ENCODE assay signal across 1 cellular context in the genomic region with DNA sequence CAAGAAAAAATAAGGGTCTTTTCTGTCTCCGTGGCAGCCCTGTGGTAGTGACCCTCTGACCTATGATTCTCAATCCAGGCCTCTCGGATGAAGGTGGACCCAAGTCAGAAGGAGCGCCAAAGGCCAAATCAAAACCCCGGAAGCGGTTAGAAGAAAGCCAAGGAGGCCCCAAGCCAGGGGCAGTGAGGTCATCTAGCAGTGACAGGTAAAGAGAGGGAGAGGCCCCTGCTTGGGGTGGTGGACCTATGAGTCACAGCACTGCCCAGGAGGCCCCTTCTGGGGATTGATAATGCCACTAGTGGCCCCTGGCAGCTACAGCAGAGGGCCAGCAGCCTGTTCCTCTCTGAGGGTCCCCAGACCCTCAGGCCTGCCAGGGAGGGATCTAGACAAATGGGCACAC.
TF ChIP-seq lines count a peak whose summit lies in the region.

No MANE protein-coding gene starts in this region.

TF ChIP-seq in HepG2, 621 proteins besides CTCF, POLR2A, EP300 and RAD21 (continued from another document and continues in another):
- peak; percentile 82 for TF ChIP-seq THRA (CRISPR knock-in tag; IDR thresholded peaks at IDR 0.05; ENCODE audit: borderline replicate concordance)
- TF ChIP-seq, protein P1, sequence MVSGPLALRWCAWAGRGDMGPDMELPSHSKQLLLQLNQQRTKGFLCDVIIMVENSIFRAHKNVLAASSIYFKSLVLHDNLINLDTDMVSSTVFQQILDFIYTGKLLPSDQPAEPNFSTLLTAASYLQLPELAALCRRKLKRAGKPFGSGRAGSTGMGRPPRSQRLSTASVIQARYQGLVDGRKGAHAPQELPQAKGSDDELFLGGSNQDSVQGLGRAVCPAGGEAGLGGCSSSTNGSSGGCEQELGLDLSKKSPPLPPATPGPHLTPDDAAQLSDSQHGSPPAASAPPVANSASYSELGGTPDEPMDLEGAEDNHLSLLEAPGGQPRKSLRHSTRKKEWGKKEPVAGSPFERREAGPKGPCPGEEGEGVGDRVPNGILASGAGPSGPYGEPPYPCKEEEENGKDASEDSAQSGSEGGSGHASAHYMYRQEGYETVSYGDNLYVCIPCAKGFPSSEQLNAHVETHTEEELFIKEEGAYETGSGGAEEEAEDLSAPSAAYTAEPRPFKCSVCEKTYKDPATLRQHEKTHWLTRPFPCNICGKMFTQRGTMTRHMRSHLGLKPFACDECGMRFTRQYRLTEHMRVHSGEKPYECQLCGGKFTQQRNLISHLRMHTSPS (CRISPR knock-in tag; IDR thresholded peaks at IDR 0.05; ENCODE audit: low read depth), result peak; percentile 83; the same call in 1 of the 2 replicates
- TF ChIP-seq, protein P2, sequence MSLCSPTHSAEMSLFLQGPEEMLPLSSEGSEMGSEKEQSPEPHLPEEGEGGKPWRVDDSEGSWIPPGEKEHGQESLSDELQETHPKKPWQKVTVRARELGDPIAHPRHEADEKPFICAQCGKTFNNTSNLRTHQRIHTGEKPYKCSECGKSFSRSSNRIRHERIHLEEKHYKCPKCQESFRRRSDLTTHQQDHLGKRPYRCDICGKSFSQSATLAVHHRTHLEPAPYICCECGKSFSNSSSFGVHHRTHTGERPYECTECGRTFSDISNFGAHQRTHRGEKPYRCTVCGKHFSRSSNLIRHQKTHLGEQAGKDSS (CRISPR knock-in tag; IDR thresholded peaks at IDR 0.05; ENCODE audit: borderline replicate concordance, low read depth), result no peak
- no peak for TF ChIP-seq ZNF20 (CRISPR knock-in tag; IDR thresholded peaks at IDR 0.05)
- TF ChIP-seq MXI1 (IDR thresholded peaks at IDR 0.05; ENCODE audit: borderline replicate concordance, low read depth, low read length), result peak; percentile 24; the same call in 1 of the 3 replicates
- peak; percentile 36; the same call in 1 of the 2 replicates for TF ChIP-seq ZBTB33 (CRISPR knock-in tag; IDR thresholded peaks at IDR 0.05)
- peak; percentile 84; the same call in 1 of the 2 replicates for TF ChIP-seq SSRP1 (CRISPR knock-in tag; IDR thresholded peaks at IDR 0.05)
- TF ChIP-seq, protein P3, sequence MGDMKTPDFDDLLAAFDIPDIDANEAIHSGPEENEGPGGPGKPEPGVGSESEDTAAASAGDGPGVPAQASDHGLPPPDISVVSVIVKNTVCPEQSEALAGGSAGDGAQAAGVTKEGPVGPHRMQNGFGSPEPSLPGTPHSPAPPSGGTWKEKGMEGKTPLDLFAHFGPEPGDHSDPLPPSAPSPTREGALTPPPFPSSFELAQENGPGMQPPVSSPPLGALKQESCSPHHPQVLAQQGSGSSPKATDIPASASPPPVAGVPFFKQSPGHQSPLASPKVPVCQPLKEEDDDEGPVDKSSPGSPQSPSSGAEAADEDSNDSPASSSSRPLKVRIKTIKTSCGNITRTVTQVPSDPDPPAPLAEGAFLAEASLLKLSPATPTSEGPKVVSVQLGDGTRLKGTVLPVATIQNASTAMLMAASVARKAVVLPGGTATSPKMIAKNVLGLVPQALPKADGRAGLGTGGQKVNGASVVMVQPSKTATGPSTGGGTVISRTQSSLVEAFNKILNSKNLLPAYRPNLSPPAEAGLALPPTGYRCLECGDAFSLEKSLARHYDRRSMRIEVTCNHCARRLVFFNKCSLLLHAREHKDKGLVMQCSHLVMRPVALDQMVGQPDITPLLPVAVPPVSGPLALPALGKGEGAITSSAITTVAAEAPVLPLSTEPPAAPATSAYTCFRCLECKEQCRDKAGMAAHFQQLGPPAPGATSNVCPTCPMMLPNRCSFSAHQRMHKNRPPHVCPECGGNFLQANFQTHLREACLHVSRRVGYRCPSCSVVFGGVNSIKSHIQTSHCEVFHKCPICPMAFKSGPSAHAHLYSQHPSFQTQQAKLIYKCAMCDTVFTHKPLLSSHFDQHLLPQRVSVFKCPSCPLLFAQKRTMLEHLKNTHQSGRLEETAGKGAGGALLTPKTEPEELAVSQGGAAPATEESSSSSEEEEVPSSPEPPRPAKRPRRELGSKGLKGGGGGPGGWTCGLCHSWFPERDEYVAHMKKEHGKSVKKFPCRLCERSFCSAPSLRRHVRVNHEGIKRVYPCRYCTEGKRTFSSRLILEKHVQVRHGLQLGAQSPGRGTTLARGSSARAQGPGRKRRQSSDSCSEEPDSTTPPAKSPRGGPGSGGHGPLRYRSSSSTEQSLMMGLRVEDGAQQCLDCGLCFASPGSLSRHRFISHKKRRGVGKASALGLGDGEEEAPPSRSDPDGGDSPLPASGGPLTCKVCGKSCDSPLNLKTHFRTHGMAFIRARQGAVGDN (CRISPR knock-in tag; IDR thresholded peaks at IDR 0.05), result peak; percentile 76
- TF ChIP-seq, protein P4, sequence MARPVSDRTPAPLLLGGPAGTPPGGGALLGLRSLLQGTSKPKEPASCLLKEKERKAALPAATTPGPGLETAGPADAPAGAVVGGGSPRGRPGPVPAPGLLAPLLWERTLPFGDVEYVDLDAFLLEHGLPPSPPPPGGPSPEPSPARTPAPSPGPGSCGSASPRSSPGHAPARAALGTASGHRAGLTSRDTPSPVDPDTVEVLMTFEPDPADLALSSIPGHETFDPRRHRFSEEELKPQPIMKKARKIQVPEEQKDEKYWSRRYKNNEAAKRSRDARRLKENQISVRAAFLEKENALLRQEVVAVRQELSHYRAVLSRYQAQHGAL (CRISPR knock-in tag; IDR thresholded peaks at IDR 0.05; ENCODE audit: not compliant biosample characterization), result no peak
- TF ChIP-seq HMG20A (CRISPR knock-in tag; IDR thresholded peaks at IDR 0.05; ENCODE audit: borderline replicate concordance), result peak; percentile 97
- TF ChIP-seq GTF2F1 (IDR thresholded peaks at IDR 0.05; ENCODE audit: low read length), result no peak
- TF ChIP-seq HMG20B (CRISPR knock-in tag; conservative IDR thresholded peaks at IDR 0.05), result peak; percentile 94
- TF ChIP-seq JUNB (CRISPR knock-in tag; IDR thresholded peaks at IDR 0.05; ENCODE audit: borderline replicate concordance), result peak; percentile 92
- TF ChIP-seq, protein P5, sequence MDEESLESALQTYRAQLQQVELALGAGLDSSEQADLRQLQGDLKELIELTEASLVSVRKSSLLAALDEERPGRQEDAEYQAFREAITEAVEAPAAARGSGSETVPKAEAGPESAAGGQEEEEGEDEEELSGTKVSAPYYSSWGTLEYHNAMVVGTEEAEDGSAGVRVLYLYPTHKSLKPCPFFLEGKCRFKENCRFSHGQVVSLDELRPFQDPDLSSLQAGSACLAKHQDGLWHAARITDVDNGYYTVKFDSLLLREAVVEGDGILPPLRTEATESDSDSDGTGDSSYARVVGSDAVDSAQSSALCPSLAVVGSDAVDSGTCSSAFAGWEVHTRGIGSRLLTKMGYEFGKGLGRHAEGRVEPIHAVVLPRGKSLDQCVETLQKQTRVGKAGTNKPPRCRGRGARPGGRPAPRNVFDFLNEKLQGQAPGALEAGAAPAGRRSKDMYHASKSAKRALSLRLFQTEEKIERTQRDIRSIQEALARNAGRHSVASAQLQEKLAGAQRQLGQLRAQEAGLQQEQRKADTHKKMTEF (CRISPR knock-in tag; IDR thresholded peaks at IDR 0.05), result peak; percentile 89
- TF ChIP-seq ZNF747 (CRISPR knock-in tag; IDR thresholded peaks at IDR 0.05; ENCODE audit: borderline replicate concordance), result peak; percentile 60; the same call in 1 of the 2 replicates
- peak; percentile 44; the same call in 1 of the 2 replicates for TF ChIP-seq TGIF2 (CRISPR knock-in tag; IDR thresholded peaks at IDR 0.05)
- TF ChIP-seq JDP2 (CRISPR knock-in tag; IDR thresholded peaks at IDR 0.05; ENCODE audit: borderline replicate concordance), result no peak
- TF ChIP-seq KIAA2018 (CRISPR knock-in tag; IDR thresholded peaks at IDR 0.05; ENCODE audit: borderline replicate concordance), result no peak
- TF ChIP-seq GPN1 (CRISPR knock-in tag; IDR thresholded peaks at IDR 0.05; ENCODE audit: borderline replicate concordance), result no peak
- TF ChIP-seq DPF2 (CRISPR knock-in tag; IDR thresholded peaks at IDR 0.05; ENCODE audit: borderline replicate concordance, low read depth), result peak; percentile 61; the same call in 1 of the 2 replicates
- TF ChIP-seq, protein P6, sequence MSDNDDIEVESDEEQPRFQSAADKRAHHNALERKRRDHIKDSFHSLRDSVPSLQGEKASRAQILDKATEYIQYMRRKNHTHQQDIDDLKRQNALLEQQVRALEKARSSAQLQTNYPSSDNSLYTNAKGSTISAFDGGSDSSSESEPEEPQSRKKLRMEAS (IDR thresholded peaks at IDR 0.05), result peak; percentile 64; the same call in 1 of the 2 replicates
- peak; percentile 95 for TF ChIP-seq NR2F2 (IDR thresholded peaks at IDR 0.05; ENCODE audit: borderline replicate concordance, low read depth)
- TF ChIP-seq TCF7L2 (IDR thresholded peaks at IDR 0.05; ENCODE audit: low read depth, low read length), result peak; percentile 79; the same call in 1 of the 2 replicates
- TF ChIP-seq CHD2 (IDR thresholded peaks at IDR 0.05; ENCODE audit: low read depth, low read length), result no peak
- TF ChIP-seq, protein P7, sequence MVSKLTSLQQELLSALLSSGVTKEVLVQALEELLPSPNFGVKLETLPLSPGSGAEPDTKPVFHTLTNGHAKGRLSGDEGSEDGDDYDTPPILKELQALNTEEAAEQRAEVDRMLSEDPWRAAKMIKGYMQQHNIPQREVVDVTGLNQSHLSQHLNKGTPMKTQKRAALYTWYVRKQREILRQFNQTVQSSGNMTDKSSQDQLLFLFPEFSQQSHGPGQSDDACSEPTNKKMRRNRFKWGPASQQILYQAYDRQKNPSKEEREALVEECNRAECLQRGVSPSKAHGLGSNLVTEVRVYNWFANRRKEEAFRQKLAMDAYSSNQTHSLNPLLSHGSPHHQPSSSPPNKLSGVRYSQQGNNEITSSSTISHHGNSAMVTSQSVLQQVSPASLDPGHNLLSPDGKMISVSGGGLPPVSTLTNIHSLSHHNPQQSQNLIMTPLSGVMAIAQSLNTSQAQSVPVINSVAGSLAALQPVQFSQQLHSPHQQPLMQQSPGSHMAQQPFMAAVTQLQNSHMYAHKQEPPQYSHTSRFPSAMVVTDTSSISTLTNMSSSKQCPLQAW (CRISPR knock-in tag; IDR thresholded peaks at IDR 0.05), result peak; percentile 71
- no peak for TF ChIP-seq ZNF709 (CRISPR knock-in tag; IDR thresholded peaks at IDR 0.05)
